Comparison of ENCODE assay signal across 12 cellular contexts in genomic region chr1:172724746-172725613, GRCh38.
DNase-seq lines count a peak whose midpoint lies in the region; ATAC-seq, FAIRE-seq and TF ChIP-seq lines count a peak whose summit lies in the region.
"Had no signal": no experiment of that assay in that cellular context is flagged by ENCODE, and none has a peak within 500 bp of the region (broad histone marks: within the 10 kb centered on the region; RNA-seq: fewer than 3 reads in every experiment).

No MANE protein-coding gene starts in this region.

- no peak overlapping the region for H3K27ac ChIP-seq in CD4-positive, alpha-beta memory T cell (ENCODE audit: low read depth, low read length)
- H3K27ac ChIP-seq: esophagus squamous epithelium had no signal

- no peaks in the 10 kb centered on the region for H3K36me3 ChIP-seq in CD4-positive, alpha-beta memory T cell (ENCODE audit: insufficient read depth, low read length)
- H3K36me3 ChIP-seq in BE2C (no peaks in the 10 kb centered on the region), MG63 (no peaks in the 10 kb centered on the region)
- H3K36me3 ChIP-seq: esophagus squamous epithelium had no signal

- CTCF ChIA-PET in activated CD8-positive, alpha-beta T cell treated with anti-CD3 and anti-CD28 coated beads for 36 hours (lab: Charles Lee) = interaction anchor here (0.8 to 8.5 kb wide), 22 partner anchors 12 to 591 kb away, joined by 3 to 122 read pairs (median 4); partner anchors contain the start of gene PIGC
- CTCF ChIA-PET in CD4-positive, alpha-beta memory T cell (lab: Charles Lee; ENCODE audit: partially characterized antibody) = interaction anchor here (0.6 to 6.1 kb wide), 10 partner anchors 8 to 478 kb away, joined by 3 to 90 read pairs (median 4); no protein-coding TSS in a partner anchor

- ATAC-seq in GM21529 (IDR thresholded peaks at IDR 0.05; ENCODE audit: unreplicated experiment) (peak; percentile 89), HG03439 (IDR thresholded peaks at IDR 0.05; ENCODE audit: unreplicated experiment) (peak; percentile 68)
- ATAC-seq in activated CD8-positive, alpha-beta T cell treated with anti-CD3 and anti-CD28 coated beads for 36 hours = no peak
- ATAC-seq: Right ventricle myocardium inferior had no signal

- FAIRE-seq in GM18507 (lab: Jason Lieb, UNC) = peak; percentile 87
- FAIRE-seq: D721Med had no signal

- H3K4me1 Mint-ChIP-seq in activated CD8-positive, alpha-beta T cell treated with anti-CD3 and anti-CD28 coated beads for 36 hours (ENCODE audit: low read depth) = peaks cover 18% of the 10 kb centered on the region
- H3K4me1 Mint-ChIP-seq in CD4-positive, alpha-beta memory T cell = peaks cover 12 to 26% (median 21%) of the 10 kb centered on the region in 4 donors

- H3K36me3 Mint-ChIP-seq in activated CD8-positive, alpha-beta T cell treated with anti-CD3 and anti-CD28 coated beads for 36 hours (ENCODE audit: low read depth) = no peaks in the 10 kb centered on the region
- H3K36me3 Mint-ChIP-seq in CD4-positive, alpha-beta memory T cell = no peaks in the 10 kb centered on the region

- TF ChIP-seq CTCF in activated CD8-positive, alpha-beta T cell treated with anti-CD3 and anti-CD28 coated beads for 36 hours (IDR thresholded peaks at IDR 0.05) = no peak
- no peak for TF ChIP-seq CTCF in BE2C (IDR thresholded peaks at IDR 0.05; ENCODE audit: low read depth, low read length)

- no peak overlapping the region for H3K4me3 Mint-ChIP-seq in activated CD8-positive, alpha-beta T cell treated with anti-CD3 and anti-CD28 coated beads for 36 hours
- peak overlapping the region in 2 of 8 donors; percentile 2 to 21 for H3K4me3 Mint-ChIP-seq in CD4-positive, alpha-beta memory T cell
- H3K4me3 Mint-ChIP-seq: activated T-helper 1 cell treated with anti-CD3 and anti-CD28 coated beads, Interleukin-12 subunit alpha, Interleukin-12 subunit beta, Interleukin-2, Interleukin-4 antibody, amounts not matched to agents 30 ng/mL and 10 ng/mL and 1 ng/mL, durations not matched to agents 14 hours and 24 hours and 36 hours had no signal

- peaks cover 6% of the 10 kb centered on the region for H3K9me3 Mint-ChIP-seq in activated CD8-positive, alpha-beta T cell treated with anti-CD3 and anti-CD28 coated beads for 36 hours
- peaks cover 0 to 19% (median 5%) of the 10 kb centered on the region in 8 donors for H3K9me3 Mint-ChIP-seq in CD4-positive, alpha-beta memory T cell

- intact Hi-C loops in activated CD8-positive, alpha-beta T cell treated with anti-CD3 and anti-CD28 coated beads for 36 hours (cut with micrococcal nuclease) = loop anchor here (10.0 kb wide), 1 partner anchor 190 kb away; the partner anchor contains the start of gene SUCO
- intact Hi-C loops in CD4-positive, alpha-beta memory T cell (cut with micrococcal nuclease) = loop anchor here (5.0 kb wide), 1 partner anchor 723 kb away; no protein-coding TSS in a partner anchor

- peaks cover 14% of the 10 kb centered on the region for H3K4me1 ChIP-seq in CD4-positive, alpha-beta memory T cell (ENCODE audit: insufficient read depth, low read length)
- H3K4me1 ChIP-seq in BE2C = no peaks in the 10 kb centered on the region

- POLR2A ChIA-PET in activated CD8-positive, alpha-beta T cell treated with anti-CD3 and anti-CD28 coated beads for 36 hours (lab: Charles Lee) = interaction anchor here (0.9 to 1.0 kb wide), 3 partner anchors 85 to 114 kb away, joined by 3 read pairs; no protein-coding TSS in a partner anchor
- POLR2A ChIA-PET in CD4-positive, alpha-beta memory T cell (lab: Charles Lee; ENCODE audit: partially characterized antibody) = interaction anchor here (0.7 to 1.0 kb wide), 4 partner anchors 66 to 116 kb away, joined by 3 to 4 read pairs (median 3); partner anchors contain the start of gene FASLG

- peaks cover 3% of the 10 kb centered on the region for H3K27me3 Mint-ChIP-seq in activated CD8-positive, alpha-beta T cell treated with anti-CD3 and anti-CD28 coated beads for 36 hours
- H3K27me3 Mint-ChIP-seq in CD4-positive, alpha-beta memory T cell = no peaks in the 10 kb centered on the region

- DNase-seq in GM18507 (ENCODE audit: extremely low spot score, insufficient read length, low read depth) (no peak), BE2C (no peak), NCI-H187 (lab: John Stamatoyannopoulos, UW) (no peak), MG63 (no peak)
- no peak for DNase-seq in activated CD8-positive, alpha-beta T cell treated with anti-CD3 and anti-CD28 coated beads for 36 hours
- no peak for DNase-seq in CD4-positive, alpha-beta memory T cell
- DNase-seq: esophagus squamous epithelium had no signal

- H3K9me3 ChIP-seq in CD4-positive, alpha-beta memory T cell (ENCODE audit: control insufficient read depth in 1 of 2, low read length in 2 of 2) = no peaks in the 10 kb centered on the region
- H3K9me3 ChIP-seq in BE2C (no peaks in the 10 kb centered on the region; the same call in 1 of the 2 replicates), MG63 (peaks cover 13% of the 10 kb centered on the region)

- no peaks in the 10 kb centered on the region for H3K27me3 ChIP-seq in CD4-positive, alpha-beta memory T cell (ENCODE audit: insufficient read depth, low read length)
- H3K27me3 ChIP-seq in BE2C = no peaks in the 10 kb centered on the region
- no peaks in the 10 kb centered on the region for H3K27me3 ChIP-seq in MG63
- H3K27me3 ChIP-seq: esophagus squamous epithelium had no signal

- peak overlapping the region; percentile 1 for H3K27ac Mint-ChIP-seq in activated CD8-positive, alpha-beta T cell treated with anti-CD3 and anti-CD28 coated beads for 36 hours
- H3K27ac Mint-ChIP-seq in CD4-positive, alpha-beta memory T cell = peak overlapping the region in 3 of 7 donors; percentile 13 to 67 (median 19)
- H3K27ac Mint-ChIP-seq: activated T-helper 1 cell treated with anti-CD3 and anti-CD28 coated beads, Interleukin-12 subunit alpha, Interleukin-12 subunit beta, Interleukin-2, Interleukin-4 antibody, amounts not matched to agents 30 ng/mL and 10 ng/mL and 1 ng/mL, durations not matched to agents 14 hours and 24 hours and 36 hours had no signal

- no peak overlapping the region for H3K4me3 ChIP-seq in CD4-positive, alpha-beta memory T cell (ENCODE audit: low read length in 2 of 2)
- no peak overlapping the region for H3K4me3 ChIP-seq in BE2C (ENCODE audit: low read depth, low read length)
- H3K4me3 ChIP-seq in MG63 = no peak overlapping the region
- H3K4me3 ChIP-seq: esophagus squamous epithelium had no signal
